1 cellular context compared by ENCODE assay signal in the genomic region with DNA sequence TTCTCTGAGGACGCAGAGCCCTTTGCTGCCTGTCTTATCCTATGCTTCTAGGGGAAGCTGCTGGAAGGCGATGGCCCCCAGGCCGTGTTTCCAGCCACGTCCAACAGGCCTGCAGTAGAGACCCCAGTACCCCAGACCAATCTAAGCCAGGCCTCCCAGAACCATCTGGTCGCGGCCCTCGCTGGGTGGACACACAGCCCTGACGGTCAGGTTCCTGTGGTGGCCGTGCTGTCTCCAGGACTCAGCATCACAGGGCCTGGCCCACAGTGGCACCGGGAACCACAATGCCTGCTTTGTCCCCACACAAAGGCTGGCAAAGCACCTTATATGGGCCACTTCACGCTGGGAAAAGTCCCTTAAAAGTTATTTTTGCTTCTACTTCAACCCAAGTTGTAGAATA.
TF ChIP-seq lines count a peak whose summit lies in the region.

No MANE protein-coding gene starts in this region.

TF ChIP-seq in GM12878, 131 proteins besides CTCF, POLR2A, EP300 and RAD21:
- TF ChIP-seq, protein P1, sequence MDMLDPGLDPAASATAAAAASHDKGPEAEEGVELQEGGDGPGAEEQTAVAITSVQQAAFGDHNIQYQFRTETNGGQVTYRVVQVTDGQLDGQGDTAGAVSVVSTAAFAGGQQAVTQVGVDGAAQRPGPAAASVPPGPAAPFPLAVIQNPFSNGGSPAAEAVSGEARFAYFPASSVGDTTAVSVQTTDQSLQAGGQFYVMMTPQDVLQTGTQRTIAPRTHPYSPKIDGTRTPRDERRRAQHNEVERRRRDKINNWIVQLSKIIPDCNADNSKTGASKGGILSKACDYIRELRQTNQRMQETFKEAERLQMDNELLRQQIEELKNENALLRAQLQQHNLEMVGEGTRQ (IDR thresholded peaks at IDR 0.05; ENCODE audit: borderline replicate concordance, low read depth, low read length) = no peak
- TF ChIP-seq BCL11A (IDR thresholded peaks at IDR 0.05; ENCODE audit: low read depth, low read length) = no peak
- TF ChIP-seq TCF3 (IDR thresholded peaks at IDR 0.05; ENCODE audit: borderline replicate concordance, insufficient read depth, low read depth, low read length) = no peak
- no peak for TF ChIP-seq ESRRA (IDR thresholded peaks at IDR 0.05; ENCODE audit: low read length)
- no peak for TF ChIP-seq POU2F2 (IDR thresholded peaks at IDR 0.05; ENCODE audit: borderline replicate concordance, low read depth, low read length)
- no peak for TF ChIP-seq NR2F1 (conservative IDR thresholded peaks at IDR 0.05)
- no peak for TF ChIP-seq SMAD1 (IDR thresholded peaks at IDR 0.05; ENCODE audit: low read depth, partially characterized antibody)
- TF ChIP-seq, protein P2, sequence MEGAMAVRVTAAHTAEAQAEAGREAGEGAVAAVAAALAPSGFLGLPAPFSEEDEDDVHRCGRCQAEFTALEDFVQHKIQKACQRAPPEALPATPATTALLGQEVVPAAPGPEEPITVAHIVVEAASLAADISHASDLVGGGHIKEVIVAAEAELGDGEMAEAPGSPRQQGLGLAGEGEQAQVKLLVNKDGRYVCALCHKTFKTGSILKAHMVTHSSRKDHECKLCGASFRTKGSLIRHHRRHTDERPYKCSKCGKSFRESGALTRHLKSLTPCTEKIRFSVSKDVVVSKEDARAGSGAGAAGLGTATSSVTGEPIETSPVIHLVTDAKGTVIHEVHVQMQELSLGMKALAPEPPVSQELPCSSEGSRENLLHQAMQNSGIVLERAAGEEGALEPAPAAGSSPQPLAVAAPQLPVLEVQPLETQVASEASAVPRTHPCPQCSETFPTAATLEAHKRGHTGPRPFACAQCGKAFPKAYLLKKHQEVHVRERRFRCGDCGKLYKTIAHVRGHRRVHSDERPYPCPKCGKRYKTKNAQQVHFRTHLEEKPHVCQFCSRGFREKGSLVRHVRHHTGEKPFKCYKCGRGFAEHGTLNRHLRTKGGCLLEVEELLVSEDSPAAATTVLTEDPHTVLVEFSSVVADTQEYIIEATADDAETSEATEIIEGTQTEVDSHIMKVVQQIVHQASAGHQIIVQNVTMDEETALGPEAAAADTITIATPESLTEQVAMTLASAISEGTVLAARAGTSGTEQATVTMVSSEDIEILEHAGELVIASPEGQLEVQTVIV (IDR thresholded peaks at IDR 0.05; ENCODE audit: borderline replicate concordance, partially characterized antibody) = no peak
- no peak for TF ChIP-seq SPI1 (IDR thresholded peaks at IDR 0.05; ENCODE audit: borderline replicate concordance, insufficient read depth, low read depth, low read length)
- no peak for TF ChIP-seq TAF1 (IDR thresholded peaks at IDR 0.05; ENCODE audit: borderline replicate concordance, low read depth, low read length)
- TF ChIP-seq WRNIP1 (IDR thresholded peaks at IDR 0.05; ENCODE audit: borderline replicate concordance, low read depth, low read length) = no peak
- no peak for TF ChIP-seq ZSCAN29 (IDR thresholded peaks at IDR 0.05)
- no peak for TF ChIP-seq SMARCA5 (IDR thresholded peaks at IDR 0.05)
- no peak for TF ChIP-seq IKZF1 (conservative IDR thresholded peaks at IDR 0.05)
- TF ChIP-seq, protein P3, sequence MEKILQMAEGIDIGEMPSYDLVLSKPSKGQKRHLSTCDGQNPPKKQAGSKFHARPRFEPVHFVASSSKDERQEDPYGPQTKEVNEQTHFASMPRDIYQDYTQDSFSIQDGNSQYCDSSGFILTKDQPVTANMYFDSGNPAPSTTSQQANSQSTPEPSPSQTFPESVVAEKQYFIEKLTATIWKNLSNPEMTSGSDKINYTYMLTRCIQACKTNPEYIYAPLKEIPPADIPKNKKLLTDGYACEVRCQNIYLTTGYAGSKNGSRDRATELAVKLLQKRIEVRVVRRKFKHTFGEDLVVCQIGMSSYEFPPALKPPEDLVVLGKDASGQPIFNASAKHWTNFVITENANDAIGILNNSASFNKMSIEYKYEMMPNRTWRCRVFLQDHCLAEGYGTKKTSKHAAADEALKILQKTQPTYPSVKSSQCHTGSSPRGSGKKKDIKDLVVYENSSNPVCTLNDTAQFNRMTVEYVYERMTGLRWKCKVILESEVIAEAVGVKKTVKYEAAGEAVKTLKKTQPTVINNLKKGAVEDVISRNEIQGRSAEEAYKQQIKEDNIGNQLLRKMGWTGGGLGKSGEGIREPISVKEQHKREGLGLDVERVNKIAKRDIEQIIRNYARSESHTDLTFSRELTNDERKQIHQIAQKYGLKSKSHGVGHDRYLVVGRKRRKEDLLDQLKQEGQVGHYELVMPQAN (conservative IDR thresholded peaks at IDR 0.05) = no peak
- TF ChIP-seq KAT2A (conservative IDR thresholded peaks at IDR 0.05; ENCODE audit: control insufficient read depth, low read depth, low read length) = no peak
- no peak for TF ChIP-seq HCFC1 (IDR thresholded peaks at IDR 0.05; ENCODE audit: low read length)
- no peak for TF ChIP-seq NBN (IDR thresholded peaks at IDR 0.05)
